In genomic region chr6:106539931-106540330, GRCh38 we compare ENCODE assay signal across 13 cellular contexts.
DNase-seq lines count a peak whose midpoint lies in the region; ATAC-seq and TF ChIP-seq lines count a peak whose summit lies in the region.
"Had no signal": no experiment of that assay in that cellular context is flagged by ENCODE, and none has a peak within 500 bp of the region (broad histone marks: within the 10 kb centered on the region; RNA-seq: fewer than 3 reads in every experiment).

No MANE protein-coding gene starts in this region.

- H3K27me3 Mint-ChIP-seq in glutamatergic neuron (ENCODE audit: unreplicated experiment): no peaks in the 10 kb centered on the region
- H3K27me3 Mint-ChIP-seq: natural killer cell treated with Interleukin-12 subunit alpha and Interleukin-12 subunit beta and Interleukin-15 and Interleukin-18, amount 100 ng/mL, for 72 hours had no signal

- H3K36me3 Mint-ChIP-seq in glutamatergic neuron (ENCODE audit: unreplicated experiment): no peaks in the 10 kb centered on the region

- no peak overlapping the region for H3K4me3 Mint-ChIP-seq in glutamatergic neuron (ENCODE audit: unreplicated experiment)
- H3K4me3 Mint-ChIP-seq: natural killer cell treated with Interleukin-12 subunit alpha and Interleukin-12 subunit beta and Interleukin-15 and Interleukin-18, amount 100 ng/mL, for 72 hours had no signal

- DNase-seq in NOMO-1 treated with DMSO at 0.1 percent for 48 hours (lab: John Stamatoyannopoulos, UW; ENCODE audit: unreplicated experiment) (peak; percentile 38), NOMO-1 treated with dmso at 0.1 percent for 144 hours (lab: John Stamatoyannopoulos, UW; ENCODE audit: unreplicated experiment) (no peak), NB4 (ENCODE audit: low read depth) (peak; percentile 26), glutamatergic neuron (no peak), pons (ENCODE audit: low spot score) (peak; percentile 30), DMS 273 (lab: John Stamatoyannopoulos, UW; ENCODE audit: unreplicated experiment) (no peak), NCI-H128 (lab: John Stamatoyannopoulos, UW; ENCODE audit: unreplicated experiment) (no peak)
- DNase-seq: activated T-cell treated with anti-CD3 and anti-CD28 coated beads, Interleukin-2, amount 50 U/mL, for 1 hour; amniotic stem cell; NCI-H2081 treated with DMSO at 0.1 percent for 48 hours; sigmoid colon had no signal

- peaks cover 9% of the 10 kb centered on the region for H3K4me1 Mint-ChIP-seq in glutamatergic neuron (ENCODE audit: low read depth, unreplicated experiment)

- no peak for TF ChIP-seq POLR2A in NB4 (IDR thresholded peaks at IDR 0.05; ENCODE audit: extremely low read depth, insufficient read length)

- no peak for ATAC-seq in HG03432 (IDR thresholded peaks at IDR 0.05; ENCODE audit: unreplicated experiment)
- ATAC-seq: natural killer cell treated with Interleukin-12 subunit alpha and Interleukin-12 subunit beta and Interleukin-15 and Interleukin-18, amount 100 ng/mL, for 72 hours had no signal

- peak overlapping the region; percentile 54 for H3K27ac Mint-ChIP-seq in glutamatergic neuron (ENCODE audit: unreplicated experiment)

- TF ChIP-seq CTCF in NB4 (IDR thresholded peaks at IDR 0.05; ENCODE audit: low read depth, low read length) (no peak), glutamatergic neuron (IDR thresholded peaks at IDR 0.05; ENCODE audit: partially characterized antibody, unreplicated experiment) (no peak)

- H3K9me3 Mint-ChIP-seq in glutamatergic neuron (ENCODE audit: unreplicated experiment): no peaks in the 10 kb centered on the region
- H3K9me3 Mint-ChIP-seq: natural killer cell treated with Interleukin-12 subunit alpha and Interleukin-12 subunit beta and Interleukin-15 and Interleukin-18, amount 100 ng/mL, for 72 hours had no signal

- H3K4me3 ChIP-seq in NB4 (ENCODE audit: low read depth, low read length): no peak overlapping the region
- H3K4me3 ChIP-seq: sigmoid colon had no signal

Comparison
In these comparisons a context has a peak if more than half of its experiments do, and no peak if none do; other contexts are left out.
1. DNase-seq: peak in NOMO-1 treated with DMSO at 0.1 percent for 48 hours (single experiment), NB4 (single experiment) and pons (single experiment); none in NOMO-1 treated with dmso at 0.1 percent for 144 hours (single experiment), glutamatergic neuron (single experiment), DMS 273 (single experiment) and NCI-H128 (single experiment).